Comparison of ENCODE assay signal across 1 cellular context in the genomic region with DNA sequence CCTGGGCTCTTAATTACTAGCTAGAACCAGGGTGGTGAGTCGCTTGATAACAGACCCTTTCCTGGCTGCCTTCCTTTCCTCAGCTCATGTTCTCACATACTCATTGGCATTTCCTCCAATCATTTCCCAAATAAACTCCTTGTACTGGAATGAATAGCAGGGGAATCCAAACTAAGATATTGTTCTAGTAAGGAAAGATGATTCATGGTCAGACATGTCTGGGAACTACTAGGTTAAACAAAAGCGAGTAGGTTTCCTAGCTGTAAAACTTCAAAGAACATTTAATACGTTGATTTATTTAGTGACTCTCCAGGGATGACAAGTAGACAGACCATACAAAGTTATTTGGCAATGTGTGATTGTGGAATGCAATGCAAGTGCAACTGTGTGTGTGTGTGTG.
TF ChIP-seq lines count a peak whose summit lies in the region.

No MANE protein-coding gene starts in this region.

TF ChIP-seq in A549, 52 proteins besides CTCF, POLR2A, EP300 and RAD21 (continued from another document):
- TF ChIP-seq, protein P1, sequence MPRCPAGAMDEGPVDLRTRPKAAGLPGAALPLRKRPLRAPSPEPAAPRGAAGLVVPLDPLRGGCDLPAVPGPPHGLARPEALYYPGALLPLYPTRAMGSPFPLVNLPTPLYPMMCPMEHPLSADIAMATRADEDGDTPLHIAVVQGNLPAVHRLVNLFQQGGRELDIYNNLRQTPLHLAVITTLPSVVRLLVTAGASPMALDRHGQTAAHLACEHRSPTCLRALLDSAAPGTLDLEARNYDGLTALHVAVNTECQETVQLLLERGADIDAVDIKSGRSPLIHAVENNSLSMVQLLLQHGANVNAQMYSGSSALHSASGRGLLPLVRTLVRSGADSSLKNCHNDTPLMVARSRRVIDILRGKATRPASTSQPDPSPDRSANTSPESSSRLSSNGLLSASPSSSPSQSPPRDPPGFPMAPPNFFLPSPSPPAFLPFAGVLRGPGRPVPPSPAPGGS (IDR thresholded peaks at IDR 0.05): 0 out of 3 replicates have a peak, but pooled peaks have one; percentile 37
- TF ChIP-seq, protein P2, sequence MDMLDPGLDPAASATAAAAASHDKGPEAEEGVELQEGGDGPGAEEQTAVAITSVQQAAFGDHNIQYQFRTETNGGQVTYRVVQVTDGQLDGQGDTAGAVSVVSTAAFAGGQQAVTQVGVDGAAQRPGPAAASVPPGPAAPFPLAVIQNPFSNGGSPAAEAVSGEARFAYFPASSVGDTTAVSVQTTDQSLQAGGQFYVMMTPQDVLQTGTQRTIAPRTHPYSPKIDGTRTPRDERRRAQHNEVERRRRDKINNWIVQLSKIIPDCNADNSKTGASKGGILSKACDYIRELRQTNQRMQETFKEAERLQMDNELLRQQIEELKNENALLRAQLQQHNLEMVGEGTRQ (IDR thresholded peaks at IDR 0.05): no peak
- TF ChIP-seq RNF2 (IDR thresholded peaks at IDR 0.05; ENCODE audit: borderline replicate concordance, low read depth) (no peak), FOSB (CRISPR knock-in tag; IDR thresholded peaks at IDR 0.05) (no peak), EHMT2 (IDR thresholded peaks at IDR 0.05; ENCODE audit: low read depth) (no peak), ZNF302 (CRISPR knock-in tag; IDR thresholded peaks at IDR 0.05) (no peak), EHF (CRISPR knock-in tag; IDR thresholded peaks at IDR 0.05) (no peak), RFX5 (IDR thresholded peaks at IDR 0.05) (no peak), MAFK (IDR thresholded peaks at IDR 0.05; ENCODE audit: partially characterized antibody) (no peak), HDAC2 (IDR thresholded peaks at IDR 0.05) (no peak), MYC (IDR thresholded peaks at IDR 0.05; ENCODE audit: borderline replicate concordance, low read length) (no peak), RARB (CRISPR knock-in tag; IDR thresholded peaks at IDR 0.05) (no peak), KDM5A (IDR thresholded peaks at IDR 0.05) (no peak), CBX8 (IDR thresholded peaks at IDR 0.05) (no peak), RCOR1 (IDR thresholded peaks at IDR 0.05; ENCODE audit: low read depth, low read length) (no peak), CHD4 (IDR thresholded peaks at IDR 0.05; ENCODE audit: borderline replicate concordance) (no peak), CEBPB (IDR thresholded peaks at IDR 0.05) (peak in 1 of 2 experiments; percentile 9; a peak in 1 of 4 replicates), ZSCAN20 (CRISPR knock-in tag; IDR thresholded peaks at IDR 0.05) (no peak), GATA3 (IDR thresholded peaks at IDR 0.05; ENCODE audit: borderline replicate concordance) (no peak), FOSL2 (IDR thresholded peaks at IDR 0.05) (0 out of 2 replicates have a peak, but pooled peaks have one; percentile 28), FOSL2 (CRISPR knock-in tag; IDR thresholded peaks at IDR 0.05) (peak; percentile 43; the same call in 1 of the 2 replicates), CBX2 (IDR thresholded peaks at IDR 0.05; ENCODE audit: borderline replicate concordance, low read depth) (no peak), CHD2 (IDR thresholded peaks at IDR 0.05; ENCODE audit: low read length, partially characterized antibody) (no peak), FOXS1 (CRISPR knock-in tag; IDR thresholded peaks at IDR 0.05) (no peak)
- TF ChIP-seq, protein P3, sequence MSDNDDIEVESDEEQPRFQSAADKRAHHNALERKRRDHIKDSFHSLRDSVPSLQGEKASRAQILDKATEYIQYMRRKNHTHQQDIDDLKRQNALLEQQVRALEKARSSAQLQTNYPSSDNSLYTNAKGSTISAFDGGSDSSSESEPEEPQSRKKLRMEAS (IDR thresholded peaks at IDR 0.05): no peak
- TF ChIP-seq, protein P4, sequence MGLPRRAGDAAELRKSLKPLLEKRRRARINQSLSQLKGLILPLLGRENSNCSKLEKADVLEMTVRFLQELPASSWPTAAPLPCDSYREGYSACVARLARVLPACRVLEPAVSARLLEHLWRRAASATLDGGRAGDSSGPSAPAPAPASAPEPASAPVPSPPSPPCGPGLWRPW (IDR thresholded peaks at IDR 0.05): no peak
- TF ChIP-seq, protein P5, sequence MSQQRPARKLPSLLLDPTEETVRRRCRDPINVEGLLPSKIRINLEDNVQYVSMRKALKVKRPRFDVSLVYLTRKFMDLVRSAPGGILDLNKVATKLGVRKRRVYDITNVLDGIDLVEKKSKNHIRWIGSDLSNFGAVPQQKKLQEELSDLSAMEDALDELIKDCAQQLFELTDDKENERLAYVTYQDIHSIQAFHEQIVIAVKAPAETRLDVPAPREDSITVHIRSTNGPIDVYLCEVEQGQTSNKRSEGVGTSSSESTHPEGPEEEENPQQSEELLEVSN (IDR thresholded peaks at IDR 0.05; ENCODE audit: borderline replicate concordance, low read depth): no peak
- TF ChIP-seq, protein P6, sequence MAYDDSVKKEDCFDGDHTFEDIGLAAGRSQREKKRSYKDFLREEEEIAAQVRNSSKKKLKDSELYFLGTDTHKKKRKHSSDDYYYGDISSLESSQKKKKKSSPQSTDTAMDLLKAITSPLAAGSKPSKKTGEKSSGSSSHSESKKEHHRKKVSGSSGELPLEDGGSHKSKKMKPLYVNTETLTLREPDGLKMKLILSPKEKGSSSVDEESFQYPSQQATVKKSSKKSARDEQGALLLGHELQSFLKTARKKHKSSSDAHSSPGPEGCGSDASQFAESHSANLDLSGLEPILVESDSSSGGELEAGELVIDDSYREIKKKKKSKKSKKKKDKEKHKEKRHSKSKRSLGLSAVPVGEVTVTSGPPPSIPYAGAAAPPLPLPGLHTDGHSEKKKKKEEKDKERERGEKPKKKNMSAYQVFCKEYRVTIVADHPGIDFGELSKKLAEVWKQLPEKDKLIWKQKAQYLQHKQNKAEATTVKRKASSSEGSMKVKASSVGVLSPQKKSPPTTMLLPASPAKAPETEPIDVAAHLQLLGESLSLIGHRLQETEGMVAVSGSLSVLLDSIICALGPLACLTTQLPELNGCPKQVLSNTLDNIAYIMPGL (CRISPR knock-in tag; IDR thresholded peaks at IDR 0.05; ENCODE audit: borderline replicate concordance): no peak
- TF ChIP-seq, protein P7, sequence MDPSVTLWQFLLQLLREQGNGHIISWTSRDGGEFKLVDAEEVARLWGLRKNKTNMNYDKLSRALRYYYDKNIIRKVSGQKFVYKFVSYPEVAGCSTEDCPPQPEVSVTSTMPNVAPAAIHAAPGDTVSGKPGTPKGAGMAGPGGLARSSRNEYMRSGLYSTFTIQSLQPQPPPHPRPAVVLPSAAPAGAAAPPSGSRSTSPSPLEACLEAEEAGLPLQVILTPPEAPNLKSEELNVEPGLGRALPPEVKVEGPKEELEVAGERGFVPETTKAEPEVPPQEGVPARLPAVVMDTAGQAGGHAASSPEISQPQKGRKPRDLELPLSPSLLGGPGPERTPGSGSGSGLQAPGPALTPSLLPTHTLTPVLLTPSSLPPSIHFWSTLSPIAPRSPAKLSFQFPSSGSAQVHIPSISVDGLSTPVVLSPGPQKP (IDR thresholded peaks at IDR 0.05; ENCODE audit: low read depth, low read length): no peak
